ENCODE assay signal across 8 cellular contexts in genomic region chr1:24688621-24689195, GRCh38. TPM values are rescaled to one million over a fixed set of nuclear protein-coding genes. Genes with fewer than 3 reads are reported as not detected.
DNase-seq lines count a peak whose midpoint lies in the region; ATAC-seq and TF ChIP-seq lines count a peak whose summit lies in the region.

No MANE protein-coding gene starts in this region.

- ATAC-seq in esophagus mucosa (peak; percentile 71), GM19467 (IDR thresholded peaks at IDR 0.05; ENCODE audit: unreplicated experiment) (no peak)
- peak; percentile 62 to 77 for ATAC-seq in naive thymus-derived CD8-positive, alpha-beta T cell

- no peaks in the 10 kb centered on the region for H3K4me1 Mint-ChIP-seq in CD8-positive, alpha-beta memory T cell
- H3K4me1 Mint-ChIP-seq in naive thymus-derived CD8-positive, alpha-beta T cell: peaks cover 4 to 7% (median 5%) of the 10 kb centered on the region in 4 donors

- no peak overlapping the region for H2AFZ ChIP-seq in OCI-LY1 (ENCODE audit: low read length)

- no peaks in the 10 kb centered on the region for H3K36me3 Mint-ChIP-seq in CD8-positive, alpha-beta memory T cell
- no peaks in the 10 kb centered on the region for H3K36me3 Mint-ChIP-seq in naive thymus-derived CD8-positive, alpha-beta T cell

- peak overlapping the region in 1 of 8 donors; percentile 72 for H3K27ac Mint-ChIP-seq in CD8-positive, alpha-beta memory T cell
- peak overlapping the region in 2 of 10 donors; percentile 22 to 23 for H3K27ac Mint-ChIP-seq in naive thymus-derived CD8-positive, alpha-beta T cell

- no peak overlapping the region for H3K4me3 ChIP-seq in CD8-positive, alpha-beta memory T cell (ENCODE audit: low read length)
- H3K4me3 ChIP-seq in OCI-LY1 (ENCODE audit: low read depth, low read length, poor library complexity, severe bottlenecking): no peak overlapping the region

- H3K27me3 ChIP-seq in CD8-positive, alpha-beta memory T cell (ENCODE audit: insufficient read depth, low read length, poor library complexity, severe bottlenecking): no peaks in the 10 kb centered on the region
- no peaks in the 10 kb centered on the region for H3K27me3 ChIP-seq in OCI-LY1 (ENCODE audit: insufficient read depth, low read length)

- peak; percentile 94 for TF ChIP-seq CTCF in OCI-LY1 (IDR thresholded peaks at IDR 0.05; ENCODE audit: low read length)

- no peak overlapping the region for H3K27ac ChIP-seq in CD8-positive, alpha-beta memory T cell (ENCODE audit: low read depth, low read length)
- H3K27ac ChIP-seq in OCI-LY1 (ENCODE audit: low read depth, low read length, poor library complexity, severe bottlenecking): no peak overlapping the region

- no peaks in the 10 kb centered on the region for H3K9me3 Mint-ChIP-seq in CD8-positive, alpha-beta memory T cell
- H3K9me3 Mint-ChIP-seq in naive thymus-derived CD8-positive, alpha-beta T cell: no peaks in the 10 kb centered on the region

- no peaks in the 10 kb centered on the region for H3K9me3 ChIP-seq in CD8-positive, alpha-beta memory T cell (ENCODE audit: low read length)
- no peaks in the 10 kb centered on the region for H3K9me3 ChIP-seq in OCI-LY1 (ENCODE audit: low read length)

- POLR2A ChIA-PET in CD8-positive, alpha-beta memory T cell (lab: Charles Lee): interaction anchor here (0.7 to 1.0 kb wide), 2 partner anchors 142 to 146 kb away, joined by 3 read pairs; no protein-coding TSS in a partner anchor
- POLR2A ChIA-PET in naive thymus-derived CD8-positive, alpha-beta T cell (lab: Charles Lee): interaction anchor here (2.4 kb wide), 1 partner anchor 142 kb away, joined by 8 read pairs; no protein-coding TSS in a partner anchor

- no peak overlapping the region for H3K4me2 ChIP-seq in OCI-LY1 (ENCODE audit: low read length)

- no peaks in the 10 kb centered on the region for H3K79me2 ChIP-seq in OCI-LY1 (ENCODE audit: insufficient read depth, low read length)

- no peaks in the 10 kb centered on the region for H3K4me1 ChIP-seq in CD8-positive, alpha-beta memory T cell (ENCODE audit: insufficient read depth, low read length)
- H3K4me1 ChIP-seq in OCI-LY1 (ENCODE audit: insufficient read depth, low read length, severe bottlenecking): peaks cover 8% of the 10 kb centered on the region

- H4K20me1 ChIP-seq in OCI-LY1 (ENCODE audit: insufficient read depth, low read length): no peaks in the 10 kb centered on the region

- H3K9me2 ChIP-seq in OCI-LY1 (ENCODE audit: low read depth, low read length): no peaks in the 10 kb centered on the region

- H3K27me3 Mint-ChIP-seq in CD8-positive, alpha-beta memory T cell: peaks cover 0 to 1% of the 10 kb centered on the region in 2 donors
- H3K27me3 Mint-ChIP-seq in naive thymus-derived CD8-positive, alpha-beta T cell: no peaks in the 10 kb centered on the region

- peak; percentile 24 to 71 (median 37) for DNase-seq in CD8-positive, alpha-beta memory T cell
- DNase-seq in HT1080 (ENCODE audit: low read depth): peak; percentile 78
- DNase-seq in activated CD8-positive, alpha-beta memory T cell treated with anti-CD3 and anti-CD28 coated beads, Interleukin-2, amount 50 U/mL, for 48 hours: peak; percentile 75
- DNase-seq in naive thymus-derived CD8-positive, alpha-beta T cell: peak; percentile 28 to 75 (median 53)
- DNase-seq in stimulated activated naive CD4-positive, alpha-beta T cell treated with Interleukin-2 at 50 U/mL for 16 hours (lab: John Stamatoyannopoulos, UW): peak; percentile 33

- no peak overlapping the region for H3K4me3 Mint-ChIP-seq in CD8-positive, alpha-beta memory T cell
- no peak overlapping the region for H3K4me3 Mint-ChIP-seq in naive thymus-derived CD8-positive, alpha-beta T cell

- H3K36me3 ChIP-seq in CD8-positive, alpha-beta memory T cell (ENCODE audit: insufficient read depth, low read length): no peaks in the 10 kb centered on the region
- H3K36me3 ChIP-seq in OCI-LY1 (ENCODE audit: insufficient read depth, low read length): no peaks in the 10 kb centered on the region

- no peak overlapping the region for H3K9ac ChIP-seq in OCI-LY1 (ENCODE audit: low read length)

- CTCF ChIA-PET in CD8-positive, alpha-beta memory T cell (lab: Charles Lee): interaction anchor here (0.7 to 6.4 kb wide), 19 partner anchors 9 to 517 kb away, joined by 3 to 123 read pairs (median 3); partner anchors contain the start of gene CLIC4

- H3F3A ChIP-seq in OCI-LY1 (ENCODE audit: insufficient read depth, low read length): no peaks in the 10 kb centered on the region

RNA-seq across cellular contexts. Expression of gene SRRM1, which starts 45.6 kb away (rescaled TPM):
- total RNA-seq in CD8-positive, alpha-beta memory T cell: 100 to 1,000 TPM; 226 to 244 TPM
- polyA plus RNA-seq in CD8-positive, alpha-beta memory T cell: 239 TPM
- 26.1 and 31.7 TPM in 2 replicates for total RNA-seq in HT1080 (2014; rRNA removed; shearing (Covaris generic))
- 88.5 and 104 TPM in 2 replicates for polyA plus RNA-seq in HT1080 (2015; cell fraction: cytosol; rRNA removed)
- 276 and 314 TPM in 2 replicates for polyA plus RNA-seq in HT1080 (2015; cell fraction: nucleus; rRNA removed)
- total RNA-seq in esophagus mucosa: 81.3 TPM
- total RNA-seq in naive thymus-derived CD8-positive, alpha-beta T cell: 100 to 1,000 TPM; 258 to 275 TPM
- polyA plus RNA-seq in naive thymus-derived CD8-positive, alpha-beta T cell: 100 to 1,000 TPM; 122 to 245 (median 197) TPM

RNA-seq across cellular contexts. Expression of gene CLIC4, which starts 56.5 kb away (rescaled TPM):
- 10 to 100 TPM; 12.8 to 13.2 TPM for total RNA-seq in CD8-positive, alpha-beta memory T cell
- 0.18 TPM for polyA plus RNA-seq in CD8-positive, alpha-beta memory T cell
- 108 and 122 TPM in 2 replicates for total RNA-seq in HT1080 (2014; rRNA removed; shearing (Covaris generic))
- polyA plus RNA-seq in HT1080 (2015; cell fraction: cytosol; rRNA removed): 303 and 386 TPM in 2 replicates
- polyA plus RNA-seq in HT1080 (2015; cell fraction: nucleus; rRNA removed): 218 and 228 TPM in 2 replicates
- total RNA-seq in esophagus mucosa: 56.8 TPM
- 1 to 10 TPM; 4.9 to 6.6 TPM for total RNA-seq in naive thymus-derived CD8-positive, alpha-beta T cell
- polyA plus RNA-seq in naive thymus-derived CD8-positive, alpha-beta T cell: under 1 TPM; 0.07 to 0.50 (median 0.11) TPM
